In genomic region chr17:29595107-29595942, GRCh38 we compare ENCODE assay signal across 3 cellular contexts.
TF ChIP-seq lines count a peak whose summit lies in the region.

No MANE protein-coding gene starts in this region.

TF ChIP-seq in SK-N-SH, 30 proteins besides CTCF, POLR2A, EP300 and RAD21:
- TF ChIP-seq, protein P1, sequence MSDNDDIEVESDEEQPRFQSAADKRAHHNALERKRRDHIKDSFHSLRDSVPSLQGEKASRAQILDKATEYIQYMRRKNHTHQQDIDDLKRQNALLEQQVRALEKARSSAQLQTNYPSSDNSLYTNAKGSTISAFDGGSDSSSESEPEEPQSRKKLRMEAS (IDR thresholded peaks at IDR 0.05; ENCODE audit: low read depth) = no peak
- TF ChIP-seq MXI1 (IDR thresholded peaks at IDR 0.05; ENCODE audit: low read depth, low read length) (no peak), RFX5 (IDR thresholded peaks at IDR 0.05; ENCODE audit: low read length) (no peak), JUND (IDR thresholded peaks at IDR 0.05) (no peak), MEF2A (IDR thresholded peaks at IDR 0.05; ENCODE audit: borderline replicate concordance, low read depth) (no peak), NFIC (IDR thresholded peaks at IDR 0.05; ENCODE audit: borderline replicate concordance) (no peak), REST (IDR thresholded peaks at IDR 0.05; ENCODE audit: low read depth, low read length) (no peak), SMC3 (IDR thresholded peaks at IDR 0.05; ENCODE audit: low read depth, low read length) (no peak), TEAD4 (IDR thresholded peaks at IDR 0.05; ENCODE audit: borderline replicate concordance, insufficient read depth) (no peak), RCOR1 (IDR thresholded peaks at IDR 0.05; ENCODE audit: low read length) (no peak), RXRA (IDR thresholded peaks at IDR 0.05; ENCODE audit: borderline replicate concordance, low read depth) (no peak)
- TF ChIP-seq, protein P2, sequence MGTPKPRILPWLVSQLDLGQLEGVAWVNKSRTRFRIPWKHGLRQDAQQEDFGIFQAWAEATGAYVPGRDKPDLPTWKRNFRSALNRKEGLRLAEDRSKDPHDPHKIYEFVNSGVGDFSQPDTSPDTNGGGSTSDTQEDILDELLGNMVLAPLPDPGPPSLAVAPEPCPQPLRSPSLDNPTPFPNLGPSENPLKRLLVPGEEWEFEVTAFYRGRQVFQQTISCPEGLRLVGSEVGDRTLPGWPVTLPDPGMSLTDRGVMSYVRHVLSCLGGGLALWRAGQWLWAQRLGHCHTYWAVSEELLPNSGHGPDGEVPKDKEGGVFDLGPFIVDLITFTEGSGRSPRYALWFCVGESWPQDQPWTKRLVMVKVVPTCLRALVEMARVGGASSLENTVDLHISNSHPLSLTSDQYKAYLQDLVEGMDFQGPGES (IDR thresholded peaks at IDR 0.05; ENCODE audit: low read depth, low read length) = no peak

TF ChIP-seq in SK-N-SH treated with all-trans-retinoic acid at 6 μM for 48 hours, 23 proteins besides CTCF, POLR2A, EP300 and RAD21 (continued from another document):
- TF ChIP-seq CREB5 (CRISPR knock-in tag; IDR thresholded peaks at IDR 0.05; ENCODE audit: low read depth) = no peak
- no peak for TF ChIP-seq ZNF8 (CRISPR knock-in tag; IDR thresholded peaks at IDR 0.05)
- TF ChIP-seq PPARA (CRISPR knock-in tag; IDR thresholded peaks at IDR 0.05; ENCODE audit: borderline replicate concordance) = no peak
- TF ChIP-seq ZFP3 (CRISPR knock-in tag; IDR thresholded peaks at IDR 0.05) = no peak
- no peak for TF ChIP-seq CSDC2 (CRISPR knock-in tag; IDR thresholded peaks at IDR 0.05)
- no peak for TF ChIP-seq TOX (CRISPR knock-in tag; IDR thresholded peaks at IDR 0.05; ENCODE audit: borderline replicate concordance)
- no peak for TF ChIP-seq ZC3H10 (CRISPR knock-in tag; IDR thresholded peaks at IDR 0.05)
- TF ChIP-seq TCF4 (CRISPR knock-in tag; IDR thresholded peaks at IDR 0.05; ENCODE audit: borderline replicate concordance) = no peak
- TF ChIP-seq SNAI2 (CRISPR knock-in tag; IDR thresholded peaks at IDR 0.05) = no peak
- no peak for TF ChIP-seq CSRNP3 (CRISPR knock-in tag; IDR thresholded peaks at IDR 0.05)
- TF ChIP-seq ZNF565 (CRISPR knock-in tag; conservative IDR thresholded peaks at IDR 0.05; ENCODE audit: low read depth) = no peak
- TF ChIP-seq RARB (CRISPR knock-in tag; IDR thresholded peaks at IDR 0.05) = no peak
- TF ChIP-seq TSHZ2 (CRISPR knock-in tag; IDR thresholded peaks at IDR 0.05) = no peak
- TF ChIP-seq, protein P3, sequence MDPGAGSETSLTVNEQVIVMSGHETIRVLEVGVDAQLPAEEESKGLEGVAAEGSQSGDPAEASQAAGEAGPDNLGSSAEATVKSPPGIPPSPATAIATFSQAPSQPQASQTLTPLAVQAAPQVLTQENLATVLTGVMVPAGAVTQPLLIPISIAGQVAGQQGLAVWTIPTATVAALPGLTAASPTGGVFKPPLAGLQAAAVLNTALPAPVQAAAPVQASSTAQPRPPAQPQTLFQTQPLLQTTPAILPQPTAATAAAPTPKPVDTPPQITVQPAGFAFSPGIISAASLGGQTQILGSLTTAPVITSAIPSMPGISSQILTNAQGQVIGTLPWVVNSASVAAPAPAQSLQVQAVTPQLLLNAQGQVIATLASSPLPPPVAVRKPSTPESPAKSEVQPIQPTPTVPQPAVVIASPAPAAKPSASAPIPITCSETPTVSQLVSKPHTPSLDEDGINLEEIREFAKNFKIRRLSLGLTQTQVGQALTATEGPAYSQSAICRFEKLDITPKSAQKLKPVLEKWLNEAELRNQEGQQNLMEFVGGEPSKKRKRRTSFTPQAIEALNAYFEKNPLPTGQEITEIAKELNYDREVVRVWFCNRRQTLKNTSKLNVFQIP (CRISPR knock-in tag; IDR thresholded peaks at IDR 0.05; ENCODE audit: borderline replicate concordance, low read depth) = no peak

TF ChIP-seq in HCT116, 20 proteins besides CTCF, POLR2A, EP300 and RAD21 (continued from another document):
- no peak for TF ChIP-seq POLR2AphosphoS5 (IDR thresholded peaks at IDR 0.05; ENCODE audit: low read depth, low read length)
- no peak for TF ChIP-seq SP1 (IDR thresholded peaks at IDR 0.05; ENCODE audit: low read depth)
- TF ChIP-seq REST (IDR thresholded peaks at IDR 0.05; ENCODE audit: low read depth) = no peak
- no peak for TF ChIP-seq SIN3A (IDR thresholded peaks at IDR 0.05; ENCODE audit: low read depth)
- TF ChIP-seq ZBTB33 (IDR thresholded peaks at IDR 0.05; ENCODE audit: extremely low read depth, insufficient replicate concordance, low read length) = no peak
- no peak for TF ChIP-seq CBX3 (IDR thresholded peaks at IDR 0.05; ENCODE audit: low read depth)
- TF ChIP-seq ATF3 (IDR thresholded peaks at IDR 0.05) = no peak
- TF ChIP-seq FOSL1 (IDR thresholded peaks at IDR 0.05; ENCODE audit: low read depth) = no peak
- no peak for TF ChIP-seq ZNF274 (IDR thresholded peaks at IDR 0.05; ENCODE audit: low read depth, low read length)
- TF ChIP-seq EGR1 (IDR thresholded peaks at IDR 0.05; ENCODE audit: low read depth) = no peak
- TF ChIP-seq JUND (IDR thresholded peaks at IDR 0.05) = no peak
- TF ChIP-seq EZH2phosphoT487 (IDR thresholded peaks at IDR 0.05; ENCODE audit: borderline replicate concordance) = no peak
- TF ChIP-seq ELF1 (IDR thresholded peaks at IDR 0.05; ENCODE audit: borderline replicate concordance, low read depth) = no peak
- no peak for TF ChIP-seq ZFX (IDR thresholded peaks at IDR 0.05)
- no peak for TF ChIP-seq EZH2 (IDR thresholded peaks at IDR 0.05)
